ENCODE assay signal across 10 cellular contexts in the genomic region with DNA sequence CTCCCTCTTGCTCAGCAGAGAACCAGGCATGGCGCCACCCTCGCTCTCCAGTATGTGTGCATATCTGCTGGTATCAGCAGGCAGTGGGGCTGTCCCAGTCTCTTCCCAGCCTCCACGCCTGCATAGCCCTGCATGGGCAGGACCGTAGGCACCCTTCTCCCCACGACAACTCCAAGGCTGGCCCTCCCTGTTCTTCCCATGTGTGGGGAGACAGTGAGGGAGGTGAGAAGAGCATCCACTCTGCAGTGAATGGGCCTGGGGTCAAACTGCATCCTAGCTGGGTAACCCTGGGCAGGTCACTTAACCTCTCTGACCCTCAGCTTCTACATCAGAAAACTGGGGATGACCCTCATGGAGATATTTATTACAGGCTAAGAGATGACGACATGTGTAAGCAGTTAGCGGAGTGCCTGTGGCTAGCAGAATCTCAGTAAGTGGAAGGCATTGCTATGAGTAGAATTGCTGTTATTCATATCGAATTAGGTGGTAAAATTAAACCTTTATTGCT. TPM values are rescaled to one million over a fixed set of nuclear protein-coding genes. Genes with fewer than 3 reads are reported as not detected.
A peak's percentile ranks its signal among the peaks of the same experiment; 100 is the strongest.
DNase-seq lines count a peak whose midpoint lies in the region; ATAC-seq, FAIRE-seq and TF ChIP-seq lines count a peak whose summit lies in the region.
"Had no signal": no experiment of that assay in that cellular context is flagged by ENCODE, and none has a peak within 500 bp of the region (broad histone marks: within the 10 kb centered on the region; RNA-seq: fewer than 3 reads in every experiment).

No MANE protein-coding gene starts in this region.

- CTCF ChIA-PET in K562 (lab: Yijun Ruan, JAX; ENCODE audit: low intra/inter-chr PET ratio) = no interaction called here

- no peak overlapping the region for H3K4me3 Mint-ChIP-seq in stimulated activated memory B cell treated with anti-CD40 and anti-IgM and Interleukin-4, amounts not matched to agents 10 μg/mL and 1 μg/mL and 100 μg/mL, for 72 hours
- no peak overlapping the region for H3K4me3 Mint-ChIP-seq in activated CD4-positive, alpha-beta T cell treated with anti-CD3 and anti-CD28 coated beads, Interleukin-2, amount 10 ng/mL, durations not matched to agents 24 days and 14 days
- H3K4me3 Mint-ChIP-seq: stimulated activated naive CD8-positive, alpha-beta T cell treated with anti-CD3 and anti-CD28 coated beads, Interleukin-15, Interleukin-2, amounts not matched to agents 100 ng/mL and 50 ng/mL, for 24 hours had no signal

- no TSS peak for BruUV-seq in K562 (replicated peaks; lab: Mats Ljungman, UMichigan)

- H3K9me3 ChIP-seq in K562 (replicated peaks; ENCODE audit: control insufficient read depth, insufficient read depth, low read depth, low read length) = no peaks in the 10 kb centered on the region

- peaks cover 32% of the 10 kb centered on the region for H3K27me3 Mint-ChIP-seq in stimulated activated memory B cell treated with anti-CD40 and anti-IgM and Interleukin-4, amounts not matched to agents 10 μg/mL and 1 μg/mL and 100 μg/mL, for 72 hours
- peaks cover 16% of the 10 kb centered on the region for H3K27me3 Mint-ChIP-seq in activated CD4-positive, alpha-beta T cell treated with anti-CD3 and anti-CD28 coated beads, Interleukin-2, amount 10 ng/mL, durations not matched to agents 24 days and 14 days

- TF ChIP-seq POLR2A in K562 (conservative IDR thresholded peaks at IDR 0.05) = no peak

- no peak for FAIRE-seq in K562 (lab: Jason Lieb, UNC)

- no peaks in the 10 kb centered on the region for H3K36me3 ChIP-seq in K562 (ENCODE audit: control insufficient read depth, insufficient read depth, low read length)
- no peaks in the 10 kb centered on the region for H3K36me3 ChIP-seq in H7 (replicated peaks; ENCODE audit: control insufficient read depth, insufficient read depth, low read length)

- H4K20me1 ChIP-seq in K562 (replicated peaks; ENCODE audit: control insufficient read depth, insufficient read depth, low read length) = no peaks in the 10 kb centered on the region

- DNase-seq in K562 (ENCODE audit: extremely low read depth in 1 of 4, low spot score in 3 of 4) (no peak), NCI-H2171 treated with DMSO at 0.1 percent for 48 hours (lab: John Stamatoyannopoulos, UW) (no peak), NCI-H446 (lab: John Stamatoyannopoulos, UW) (no peak), H7 (no peak)
- no peak for DNase-seq in activated CD4-positive, alpha-beta T cell treated with anti-CD3 and anti-CD28 coated beads, Interleukin-2, amount 10 ng/mL, durations not matched to agents 24 days and 14 days

- TF ChIP-seq CTCF in K562 (IDR thresholded peaks at IDR 0.05 in 2 of 3, conservative IDR thresholded peaks at IDR 0.05 in 1 of 3; ENCODE audit: insufficient read depth in 2 of 3, low read depth in 1 of 3, low read length in 3 of 3) = no peak

- no peak overlapping the region for H3K4me2 ChIP-seq in K562 (ENCODE audit: insufficient read depth, low read length)

- no peak overlapping the region for H3K9ac ChIP-seq in K562 (ENCODE audit: insufficient read depth in 1 of 2, low read depth in 2 of 2, low read length in 2 of 2)

- POLR2A ChIA-PET in K562 (lab: Yijun Ruan, JAX) = no interaction called here

- in situ Hi-C loops in K562 (cut with MboI) = no loop called here

- peaks cover 13 to 60% of the 10 kb centered on the region in 2 experiments for H3K27me3 ChIP-seq in K562 (ENCODE audit: control insufficient read depth in 2 of 2, insufficient read depth in 2 of 2, low read length in 2 of 2)
- H3K27me3 ChIP-seq in H7 (ENCODE audit: control insufficient read depth, insufficient read depth, low read length) = no peaks in the 10 kb centered on the region

- no peak overlapping the region for H2AFZ ChIP-seq in K562 (ENCODE audit: low read depth, low read length)

- H3K36me3 Mint-ChIP-seq in stimulated activated memory B cell treated with anti-CD40 and anti-IgM and Interleukin-4, amounts not matched to agents 10 μg/mL and 1 μg/mL and 100 μg/mL, for 72 hours = no peaks in the 10 kb centered on the region
- H3K36me3 Mint-ChIP-seq in activated CD4-positive, alpha-beta T cell treated with anti-CD3 and anti-CD28 coated beads, Interleukin-2, amount 10 ng/mL, durations not matched to agents 24 days and 14 days (ENCODE audit: low read depth) = no peaks in the 10 kb centered on the region

- H3K9me1 ChIP-seq in K562 (ENCODE audit: control insufficient read depth, insufficient read depth, low read length) = peaks cover 2% of the 10 kb centered on the region

- H3K79me2 ChIP-seq in K562 (ENCODE audit: control insufficient read depth, insufficient read depth, low read length) = no peaks in the 10 kb centered on the region

- intact Hi-C loops in K562 (cut with micrococcal nuclease) = no loop called here
- intact Hi-C loops in activated CD4-positive, alpha-beta T cell treated with anti-CD3 and anti-CD28 coated beads, Interleukin-2, amount 10 ng/mL, durations not matched to agents 24 days and 14 days (cut with micrococcal nuclease) = no loop called here

- no peak overlapping the region for H3K27ac Mint-ChIP-seq in stimulated activated memory B cell treated with anti-CD40 and anti-IgM and Interleukin-4, amounts not matched to agents 10 μg/mL and 1 μg/mL and 100 μg/mL, for 72 hours
- no peak overlapping the region for H3K27ac Mint-ChIP-seq in activated CD4-positive, alpha-beta T cell treated with anti-CD3 and anti-CD28 coated beads, Interleukin-2, amount 10 ng/mL, durations not matched to agents 24 days and 14 days
- H3K27ac Mint-ChIP-seq: stimulated activated naive CD8-positive, alpha-beta T cell treated with anti-CD3 and anti-CD28 coated beads, Interleukin-15, Interleukin-2, amounts not matched to agents 100 ng/mL and 50 ng/mL, for 24 hours had no signal

- peaks cover 15% of the 10 kb centered on the region for H3K4me1 Mint-ChIP-seq in stimulated activated memory B cell treated with anti-CD40 and anti-IgM and Interleukin-4, amounts not matched to agents 10 μg/mL and 1 μg/mL and 100 μg/mL, for 72 hours
- H3K4me1 Mint-ChIP-seq in activated CD4-positive, alpha-beta T cell treated with anti-CD3 and anti-CD28 coated beads, Interleukin-2, amount 10 ng/mL, durations not matched to agents 24 days and 14 days = no peaks in the 10 kb centered on the region

- WGBS in K562 (ENCODE audit: insufficient coverage, low coverage, missing lambda C conversion rate) = under 1% methylated on average over 8 of the region's 8 CpGs

- H3K4me1 ChIP-seq in K562 (replicated peaks in 1 of 2; ENCODE audit: control insufficient read depth in 2 of 2, insufficient read depth in 2 of 2, low read length in 2 of 2) = no peaks in the 10 kb centered on the region; a peak in 1 of 5 replicates

- peaks cover 3% of the 10 kb centered on the region for H3K9me3 Mint-ChIP-seq in stimulated activated memory B cell treated with anti-CD40 and anti-IgM and Interleukin-4, amounts not matched to agents 10 μg/mL and 1 μg/mL and 100 μg/mL, for 72 hours
- no peaks in the 10 kb centered on the region for H3K9me3 Mint-ChIP-seq in activated CD4-positive, alpha-beta T cell treated with anti-CD3 and anti-CD28 coated beads, Interleukin-2, amount 10 ng/mL, durations not matched to agents 24 days and 14 days

- ATAC-seq in GM19324 (IDR thresholded peaks at IDR 0.05; ENCODE audit: low FRiP score, unreplicated experiment) = peak; percentile 12
- peak; percentile 22 for ATAC-seq in HG03064 (IDR thresholded peaks at IDR 0.05; ENCODE audit: low read depth, unreplicated experiment)
- peak; percentile 57 for ATAC-seq in K562
- ATAC-seq in stimulated activated memory B cell treated with anti-CD40 and anti-IgM and Interleukin-4, amounts not matched to agents 10 μg/mL and 1 μg/mL and 100 μg/mL, for 72 hours = peak; percentile 38

- TF ChIP-seq RAD21 in K562 (CRISPR knock-in tag; conservative IDR thresholded peaks at IDR 0.05 in 1 of 2, IDR thresholded peaks at IDR 0.05 in 1 of 2) = no peak

- H3K27ac ChIP-seq in K562 (ENCODE audit: extremely low read depth, low read depth, low read length) = no peak overlapping the region
- H3K27ac ChIP-seq: epithelial cell of prostate had no signal

- H3K4me3 ChIP-seq in K562 (no peak overlapping the region), H7 (ENCODE audit: insufficient read depth, low read depth, low read length) (no peak overlapping the region)

- no peak for TF ChIP-seq EP300 in K562 (IDR thresholded peaks at IDR 0.05; ENCODE audit: low read length)

TF ChIP-seq in K562, 482 proteins besides CTCF, POLR2A, EP300 and RAD21 (continues in another document):
- no peak for TF ChIP-seq KLF1 (tag; IDR thresholded peaks at IDR 0.05)
- no peak for TF ChIP-seq FOS (IDR thresholded peaks at IDR 0.05; ENCODE audit: extremely low read depth, insufficient read length)
- TF ChIP-seq ATF7 (IDR thresholded peaks at IDR 0.05) = no peak
- no peak for TF ChIP-seq ESRRA (IDR thresholded peaks at IDR 0.05; ENCODE audit: borderline replicate concordance, low read depth)
- no peak for TF ChIP-seq ARNT (IDR thresholded peaks at IDR 0.05)
- TF ChIP-seq CBFA2T2 (conservative IDR thresholded peaks at IDR 0.05) = no peak
- TF ChIP-seq RNF2 (IDR thresholded peaks at IDR 0.05) = no peak

RNA-seq across cellular contexts. Expression of a gene that starts 13.3 kb away (rescaled TPM):
- total RNA-seq in K562 (2011; cell fraction: chromatin; rRNA removed; ENCODE audit: low replicate concordance) = 0.46 TPM in 1 of 2 replicates, not detected in the other
- total RNA-seq in K562 (2011; cell fraction: nucleolus; rRNA removed) = 0.17 and 0.26 TPM in 2 replicates
- not detected in 2 replicates for total RNA-seq in K562 (2011; cell fraction: nucleoplasm; rRNA removed)
- total RNA-seq in K562 (2014; rRNA removed) = not detected in 2 replicates
- not detected in 2 replicates for total RNA-seq in K562 (2014; rRNA removed; fragmentation: Illumina TruSeq; extraction: Trizol)
- 0.15 TPM in 1 of 2 replicates, not detected in the other for total RNA-seq in K562 (2015; rRNA removed; fragmentation: Illumina TruSeq; extraction: Trizol)
- not detected in 2 replicates for total RNA-seq in K562 (2021)
- polyA plus RNA-seq in K562 (2011; rRNA removed) = 0.15 and 0.17 TPM in 2 replicates
- 0.12 TPM in 1 of 2 replicates, not detected in the other for polyA plus RNA-seq in K562 (2011; cell fraction: cytosol; rRNA removed)
- polyA plus RNA-seq in K562 (2011; cell fraction: nucleus; rRNA removed) = 0.55 and 0.69 TPM in 2 replicates
- polyA plus RNA-seq in K562 (2012) = 0.30 TPM in 1 of 2 replicates, not detected in the other
- polyA plus RNA-seq in K562 (2014; fragmentation: Illumina TruSeq; extraction: Trizol) = 0.04 TPM in 1 of 2 replicates, not detected in the other
- under 1 TPM in 1 of 2 experiments, not detected in 1; 0.04 TPM for polyA plus RNA-seq in K562 (2014; fragmentation: Nextera tagmentation; extraction: Ambion mirVana)
- polyA plus RNA-seq in K562 (2014; rRNA removed) = not detected in 2 replicates
- not detected in 2 replicates for polyA minus RNA-seq in K562 (2011; rRNA and poly(A)+ RNA removed)
- not detected in 2 replicates for polyA minus RNA-seq in K562 (2011; cell fraction: cytosol; rRNA and poly(A)+ RNA removed)
- 0.22 TPM in 1 of 2 replicates, not detected in the other for polyA minus RNA-seq in K562 (2011; cell fraction: nucleus; rRNA and poly(A)+ RNA removed)
- total RNA-seq in activated CD4-positive, alpha-beta T cell treated with anti-CD3 and anti-CD28 coated beads, Interleukin-2, amount 10 ng/mL, durations not matched to agents 24 days and 14 days = 0.19 TPM in 1 of 2 replicates, not detected in the other
- 0.42 TPM in 1 of 2 replicates, not detected in the other for total RNA-seq in H7 (2014; rRNA removed; shearing (Covaris generic))
